6 cellular contexts compared by ENCODE assay signal in the genomic region with DNA sequence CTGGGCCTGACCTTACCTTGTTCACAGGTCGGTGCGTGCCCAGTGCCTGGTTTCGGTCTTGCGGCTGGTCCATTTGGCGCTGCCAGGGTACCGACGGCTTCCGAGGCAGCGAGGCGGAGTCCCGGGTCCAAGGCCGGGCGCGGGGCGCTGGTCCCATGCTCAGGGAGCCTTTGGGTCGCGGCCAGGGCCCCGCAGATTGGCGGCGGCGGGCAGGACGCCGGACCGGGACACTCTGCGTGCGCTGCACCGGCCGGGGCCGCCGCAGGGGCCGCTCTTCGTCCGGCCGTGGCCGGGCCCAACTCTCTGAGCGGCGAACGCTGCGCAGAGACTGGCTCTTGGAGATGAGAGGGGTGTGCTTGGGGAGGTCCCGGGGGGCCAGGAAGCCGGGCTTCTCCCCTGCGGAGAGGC. TPM values are rescaled to one million over a fixed set of nuclear protein-coding genes. Genes with fewer than 3 reads are reported as not detected.
DNase-seq lines count a peak whose midpoint lies in the region; ATAC-seq and TF ChIP-seq lines count a peak whose summit lies in the region.

No MANE protein-coding gene starts in this region.

- H3K36me3 Mint-ChIP-seq in osteocyte (ENCODE audit: unreplicated experiment), result no peaks in the 10 kb centered on the region

- ATAC-seq in HG02623 (IDR thresholded peaks at IDR 0.05; ENCODE audit: unreplicated experiment) (no peak), GM21381 (IDR thresholded peaks at IDR 0.05; ENCODE audit: unreplicated experiment) (no peak)

- H3K4me3 Mint-ChIP-seq in osteocyte (ENCODE audit: unreplicated experiment), result peak overlapping the region; percentile 65

- TF ChIP-seq CTCF in HFF-Myc (IDR thresholded peaks at IDR 0.05; ENCODE audit: low read depth, low read length, missing control alignments) (no peak), fibroblast of mammary gland (conservative IDR thresholded peaks at IDR 0.05; ENCODE audit: control insufficient read depth, insufficient read depth, low read depth, low read length) (no peak), osteocyte (IDR thresholded peaks at IDR 0.05) (peak; percentile 34)

- peaks cover 23% of the 10 kb centered on the region for H3K27me3 Mint-ChIP-seq in osteocyte (ENCODE audit: unreplicated experiment)

- DNase-seq in HFF-Myc (ENCODE audit: extremely low read depth, low read depth) (no peak), fibroblast of mammary gland (ENCODE audit: low read depth) (no peak), osteocyte (ENCODE audit: extremely low spot score, unreplicated experiment) (no peak), NCI-H2171 treated with DMSO at 0.1 percent for 48 hours (lab: John Stamatoyannopoulos, UW) (no peak)

- H3K4me1 Mint-ChIP-seq in osteocyte (ENCODE audit: unreplicated experiment), result peaks cover 28% of the 10 kb centered on the region

- H3K27ac Mint-ChIP-seq in osteocyte (ENCODE audit: unreplicated experiment), result no peak overlapping the region

- H3K4me3 ChIP-seq in HFF-Myc (replicated peaks; ENCODE audit: low read depth, low read length) (peak overlapping the region; percentile 19; the same call in 1 of the 2 replicates), fibroblast of mammary gland (ENCODE audit: control insufficient read depth, low read depth, low read length) (peak overlapping the region; percentile 35)

- no peaks in the 10 kb centered on the region for H3K9me3 Mint-ChIP-seq in osteocyte (ENCODE audit: unreplicated experiment)

RNA-seq across cellular contexts. Expression of a gene that starts 3.3 kb away (rescaled TPM):
- total RNA-seq in osteocyte, result 52.4 and 55.0 TPM in 2 replicates

RNA-seq across cellular contexts. Expression of a gene that starts 11.2 kb away (rescaled TPM):
- total RNA-seq in osteocyte, result not detected in 2 replicates

RNA-seq across cellular contexts. Expression of a gene that starts 26.2 kb away (rescaled TPM):
- not detected in 2 replicates for total RNA-seq in osteocyte

RNA-seq across cellular contexts. Expression of a gene that starts 34.3 kb away (rescaled TPM):
- total RNA-seq in osteocyte, result 96.2 and 104 TPM in 2 replicates

RNA-seq across cellular contexts. Expression of a gene that starts 55.2 kb away (rescaled TPM):
- total RNA-seq in osteocyte, result not detected in 2 replicates
